In genomic region chr10:100986952-100987684, GRCh38 we compare ENCODE assay signal across 8 cellular contexts. TPM values are rescaled to one million over a fixed set of nuclear protein-coding genes. Genes with fewer than 3 reads are reported as not detected.
DNase-seq lines count a peak whose midpoint lies in the region; ATAC-seq and TF ChIP-seq lines count a peak whose summit lies in the region.

Gene MRPL43 (minus strand): TSS chr10:100987497. CDS start chr10:100987443, 54 bp downstream.
Gene TWNK (plus strand): TSS chr10:100987543. CDS start chr10:100988211, 668 bp downstream.

- H3K4me3 ChIP-seq in adrenal gland (peak within 1 kb of the TSS; percentile 10 to 75 (median 61)), heart right ventricle (peak within 1 kb of the TSS; percentile 63 to 99 (median 84)), upper lobe of left lung (peak within 1 kb of the TSS; percentile 95 to 99 (median 96))

- peaks cover 16 to 30% of the 10 kb centered on the region in 2 donors for H3K4me1 ChIP-seq in adrenal gland (replicated peaks in 1 of 2)
- peaks cover 12 to 34% (median 25%) of the 10 kb centered on the region in 9 donors for H3K4me1 ChIP-seq in heart right ventricle
- peaks cover 19 to 32% (median 22%) of the 10 kb centered on the region in 4 donors for H3K4me1 ChIP-seq in upper lobe of left lung

- no peaks in the 10 kb centered on the region for H3K9me3 ChIP-seq in adrenal gland (replicated peaks in 1 of 3)
- H3K9me3 ChIP-seq in heart right ventricle, result no peaks in the 10 kb centered on the region
- H3K9me3 ChIP-seq in upper lobe of left lung, result no peaks in the 10 kb centered on the region

- peak within 1 kb of the TSS in 2 of 5 donors; percentile 77 to 83 for H3K27ac ChIP-seq in adrenal gland
- peak within 1 kb of the TSS in 9 of 10 donors; percentile 76 to 90 (median 83) for H3K27ac ChIP-seq in heart right ventricle
- peak within 1 kb of the TSS; percentile 54 to 87 (median 80) for H3K27ac ChIP-seq in upper lobe of left lung

- DNase-seq in HEK293T (ENCODE audit: extremely low spot score), result peak; percentile 95
- DNase-seq in NCI-H1048 (lab: John Stamatoyannopoulos, UW), result peak; percentile 32
- DNase-seq in adrenal gland, result peak; percentile 81 to 91 (median 87)
- peak; percentile 85 for DNase-seq in heart right ventricle
- peak; percentile 87 to 99 (median 91) for DNase-seq in posterior cingulate gyrus
- peak; percentile 86 to 91 for DNase-seq in upper lobe of left lung

- 0 to 1% (median 1%) methylated on average over 30 to 75 of the region's 75 CpGs for WGBS in adrenal gland, 4 donors
- WGBS in heart right ventricle, 2 donors, result 1% methylated on average over 75 of the region's 75 CpGs
- WGBS in upper lobe of left lung, 2 donors, result 1 to 2% methylated on average over 23 to 37 of the region's 75 CpGs

- ATAC-seq in heart right ventricle (peak; percentile 84 to 94 (median 92)), upper lobe of left lung (ENCODE audit: low FRiP score in 2 of 2) (peak; percentile 87 to 94)

- CTCF ChIA-PET in HEK293T (lab: Yijun Ruan, JAX), result interaction anchor here (1.3 to 1.9 kb wide), 2 partner anchors 12 to 62 kb away, joined by 3 to 4 read pairs; partner anchors contain the start of gene LZTS2

- TF ChIP-seq EP300 in upper lobe of left lung (IDR thresholded peaks at IDR 0.05), result no peak

- TF ChIP-seq POLR2A in GM10847 (IDR thresholded peaks at IDR 0.05; ENCODE audit: extremely low read depth, insufficient read length), result peak; percentile 73
- TF ChIP-seq POLR2A in adrenal gland (IDR thresholded peaks at IDR 0.05), result peak; percentile 9 to 52
- TF ChIP-seq POLR2A in upper lobe of left lung (IDR thresholded peaks at IDR 0.05), result peak in 1 of 4 donors; percentile 78

- no peak for TF ChIP-seq CTCF in adrenal gland (IDR thresholded peaks at IDR 0.05)
- no peak for TF ChIP-seq CTCF in heart right ventricle (IDR thresholded peaks at IDR 0.05)
- TF ChIP-seq CTCF in upper lobe of left lung (IDR thresholded peaks at IDR 0.05), result peak in 1 of 6 experiments; percentile 27

- H3K27me3 ChIP-seq in adrenal gland (no peaks in the 10 kb centered on the region), heart right ventricle (no peaks in the 10 kb centered on the region), upper lobe of left lung (no peaks in the 10 kb centered on the region)

- H3K36me3 ChIP-seq in adrenal gland (replicated peaks in 1 of 2) (peaks cover 0 to 36% of the 10 kb centered on the region in 2 donors), heart right ventricle (peaks cover 0 to 60% (median 16%) of the 10 kb centered on the region in 9 donors), upper lobe of left lung (peaks cover 2 to 42% (median 30%) of the 10 kb centered on the region in 4 donors)

- POLR2A ChIA-PET in HEK293T (lab: Yijun Ruan, JAX), result interaction anchor here (0.7 to 1.2 kb wide), 8 partner anchors 11 to 74 kb away, joined by 3 to 5 read pairs (median 4); partner anchors contain the start of gene SLF2

- intact Hi-C loops in T-helper 1 cell treated with Interleukin-12 subunit alpha and Interleukin-12 subunit beta and Interleukin-4 antibody, amounts not matched to agents 30 ng/mL and 1 ng/mL, for 36 hours (cut with micrococcal nuclease), result loop anchor here (1.0 to 5.0 kb wide), 5 partner anchors 10 to 705 kb away; partner anchors contain the start of genes PDZD7, SEMA4G and SFXN3
- intact Hi-C loops in adrenal gland (cut with DNase I), result no loop called here
- intact Hi-C loops in heart right ventricle (cut with DNase I), result loop anchor here in 2 of 10 donors (5.0 kb wide), 2 partner anchors 40 to 45 kb away; partner anchors contain the start of genes PDZD7 (in 1 of the 2) and SFXN3 (in 1 of the 2)
- intact Hi-C loops in posterior cingulate gyrus (cut with DNase I), result loop anchor here (10.0 kb wide), 1 partner anchor 72 kb away; the partner anchor contains the start of gene SLF2

TF ChIP-seq in HEK293T, 16 proteins besides CTCF, POLR2A, EP300 and RAD21:
- peak; percentile 99 for TF ChIP-seq L3MBTL2 (conservative IDR thresholded peaks at IDR 0.05)
- TF ChIP-seq NFRKB (IDR thresholded peaks at IDR 0.05), result no peak
- TF ChIP-seq ELF4 (IDR thresholded peaks at IDR 0.05), result peak; percentile 64
- no peak for TF ChIP-seq LEF1 (IDR thresholded peaks at IDR 0.05; ENCODE audit: borderline replicate concordance)
- TF ChIP-seq, protein P1, sequence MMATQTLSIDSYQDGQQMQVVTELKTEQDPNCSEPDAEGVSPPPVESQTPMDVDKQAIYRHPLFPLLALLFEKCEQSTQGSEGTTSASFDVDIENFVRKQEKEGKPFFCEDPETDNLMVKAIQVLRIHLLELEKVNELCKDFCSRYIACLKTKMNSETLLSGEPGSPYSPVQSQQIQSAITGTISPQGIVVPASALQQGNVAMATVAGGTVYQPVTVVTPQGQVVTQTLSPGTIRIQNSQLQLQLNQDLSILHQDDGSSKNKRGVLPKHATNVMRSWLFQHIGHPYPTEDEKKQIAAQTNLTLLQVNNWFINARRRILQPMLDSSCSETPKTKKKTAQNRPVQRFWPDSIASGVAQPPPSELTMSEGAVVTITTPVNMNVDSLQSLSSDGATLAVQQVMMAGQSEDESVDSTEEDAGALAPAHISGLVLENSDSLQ (IDR thresholded peaks at IDR 0.05), result peak; percentile 66

RNA-seq across cellular contexts. Expression of gene MRPL43, which starts in this region (rescaled TPM):
- 46.6 and 50.6 TPM in 2 replicates for total RNA-seq in T-helper 1 cell treated with Interleukin-12 subunit alpha and Interleukin-12 subunit beta and Interleukin-4 antibody, amounts not matched to agents 30 ng/mL and 1 ng/mL, for 36 hours
- total RNA-seq in adrenal gland (100 to 1,000 TPM in 6 of 8 donors, 10 to 100 TPM in 2; 92.7 to 214 (median 122) TPM), heart right ventricle (10 to 100 TPM; 43.8 to 73.4 (median 55.2) TPM), upper lobe of left lung (10 to 100 TPM; 40.2 to 72.1 (median 63.5) TPM)
- polyA plus RNA-seq in adrenal gland (100 to 1,000 TPM in 2 of 3 donors, 10 to 100 TPM in 1; 58.4 to 188 (median 175) TPM), heart right ventricle (100 to 1,000 TPM; 102 to 123 TPM)

RNA-seq across cellular contexts. Expression of gene TWNK, which starts in this region (rescaled TPM):
- 17.0 and 17.2 TPM in 2 replicates for total RNA-seq in T-helper 1 cell treated with Interleukin-12 subunit alpha and Interleukin-12 subunit beta and Interleukin-4 antibody, amounts not matched to agents 30 ng/mL and 1 ng/mL, for 36 hours
- total RNA-seq in adrenal gland, result 10 to 100 TPM in 4 of 8 donors, 1 to 10 TPM in 4; 5.3 to 14.2 (median 10.2) TPM
- 10 to 100 TPM in 1 of 3 donors, 1 to 10 TPM in 2; 7.6 to 21.8 (median 9.0) TPM for polyA plus RNA-seq in adrenal gland
- total RNA-seq in heart right ventricle, result 1 to 10 TPM; 4.7 to 7.7 (median 5.4) TPM
- polyA plus RNA-seq in heart right ventricle, result 1 to 10 TPM; 4.2 to 6.1 TPM
- total RNA-seq in upper lobe of left lung, result 1 to 10 TPM; 2.6 to 9.1 (median 5.8) TPM

Comparison
In these comparisons a context has a peak if more than half of its experiments do, and no peak if none do; other contexts are left out.
1. DNase-seq: peak in every context shown above with its lines; median percentile 95 in HEK293T; 91 in posterior cingulate gyrus; 88 in upper lobe of left lung; 87 in adrenal gland; 85 in heart right ventricle; 32 in NCI-H1048.
2. intact Hi-C loops: an anchor here in T-helper 1 cell treated with Interleukin-12 subunit alpha and Interleukin-12 subunit beta and Interleukin-4 antibody, amounts not matched to agents 30 ng/mL and 1 ng/mL, for 36 hours (1.0 to 5.0 kb wide) and posterior cingulate gyrus (10.0 kb wide); none called in adrenal gland.